ENCODE assay signal across 33 cellular contexts in the genomic region with DNA sequence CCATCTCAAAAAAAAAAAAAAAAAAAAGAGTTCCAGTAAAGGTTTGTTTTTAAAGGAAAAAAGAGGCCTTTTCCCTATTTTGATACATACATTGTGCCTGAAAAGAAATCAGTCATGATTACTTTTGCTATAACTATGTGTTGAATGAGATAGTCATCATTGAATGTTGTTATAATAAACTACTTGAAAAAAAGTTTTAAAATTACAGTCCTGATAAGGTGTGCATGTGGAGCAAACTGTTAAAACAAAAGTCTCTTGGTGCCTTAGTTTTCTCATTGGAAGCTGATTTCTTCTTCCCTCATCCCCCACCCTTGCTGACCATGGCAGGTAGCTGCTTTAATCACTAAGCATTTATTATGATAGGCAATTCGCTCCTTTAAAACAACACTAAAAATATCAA.
A peak's percentile ranks its signal among the peaks of the same experiment; 100 is the strongest.
DNase-seq lines count a peak whose midpoint lies in the region; ATAC-seq, FAIRE-seq and TF ChIP-seq lines count a peak whose summit lies in the region.
"Had no signal": no experiment of that assay in that cellular context is flagged by ENCODE, and none has a peak within 500 bp of the region (broad histone marks: within the 10 kb centered on the region; RNA-seq: fewer than 3 reads in every experiment).

No MANE protein-coding gene starts in this region.

- peaks cover 16 to 17% of the 10 kb centered on the region in 2 experiments for H3K27me3 ChIP-seq in K562 (ENCODE audit: control insufficient read depth in 2 of 2, insufficient read depth in 2 of 2, low read length in 2 of 2)
- H3K27me3 ChIP-seq: BE2C; BLaER1; BLaER1 treated with 17β-estradiol and CSF1 and Interleukin-3, amounts not matched to agents 10 nM and 100 nM had no signal

- H3K4me1 ChIP-seq in HEK293 (ENCODE audit: control insufficient read depth, insufficient read depth, low read length) (peaks cover 10% of the 10 kb centered on the region), K562 (replicated peaks in 1 of 2; ENCODE audit: control insufficient read depth in 2 of 2, insufficient read depth in 2 of 2, low read length in 2 of 2) (no peaks in the 10 kb centered on the region)
- H3K4me1 ChIP-seq: A549, Caco-2 had no signal

- no peak overlapping the region for H3K9ac ChIP-seq in K562 (ENCODE audit: insufficient read depth in 1 of 2, low read depth in 2 of 2, low read length in 2 of 2)
- H3K9ac ChIP-seq: BLaER1; BLaER1 treated with 17β-estradiol and CSF1 and Interleukin-3, amounts not matched to agents 10 nM and 100 nM had no signal

- TF ChIP-seq CTCF in HEK293 (tag by site-specific recombination; IDR thresholded peaks at IDR 0.05) (no peak), K562 (IDR thresholded peaks at IDR 0.05 in 2 of 3, conservative IDR thresholded peaks at IDR 0.05 in 1 of 3; ENCODE audit: insufficient read depth in 2 of 3, low read depth in 1 of 3, low read length in 3 of 3) (no peak)

- TF ChIP-seq RAD21 in K562 (CRISPR knock-in tag; conservative IDR thresholded peaks at IDR 0.05 in 1 of 2, IDR thresholded peaks at IDR 0.05 in 1 of 2) = no peak

- 4% methylated on average over 1 of the region's 1 CpG for WGBS in K562 (ENCODE audit: insufficient coverage, low coverage, missing lambda C conversion rate)

- H4K20me1 ChIP-seq in K562 (replicated peaks; ENCODE audit: control insufficient read depth, insufficient read depth, low read length) = no peaks in the 10 kb centered on the region
- H4K20me1 ChIP-seq: BLaER1; BLaER1 treated with 17β-estradiol and CSF1 and Interleukin-3, amounts not matched to agents 10 nM and 100 nM had no signal

- H3K4me2 ChIP-seq in K562 (ENCODE audit: insufficient read depth, low read length) = no peak overlapping the region
- H3K4me2 ChIP-seq: A549; BLaER1; BLaER1 treated with 17β-estradiol and CSF1 and Interleukin-3, amounts not matched to agents 10 nM and 100 nM had no signal

- no peak for TF ChIP-seq POLR2A in K562 (conservative IDR thresholded peaks at IDR 0.05)

- H3K4me3 ChIP-seq in HEK293 (ENCODE audit: low read depth, low read length) (no peak overlapping the region), K562 (no peak overlapping the region)
- H3K4me3 ChIP-seq: A549; BLaER1; BLaER1 treated with 17β-estradiol and CSF1 and Interleukin-3, amounts not matched to agents 10 nM and 100 nM had no signal

- H3K27ac ChIP-seq in HEK293 (ENCODE audit: extremely low read depth, low read depth, low read length) (no peak overlapping the region), K562 (ENCODE audit: extremely low read depth, low read depth, low read length) (no peak overlapping the region)
- H3K27ac ChIP-seq: 22Rv1; A549; BLaER1; BLaER1 treated with 17β-estradiol and CSF1 and Interleukin-3, amounts not matched to agents 10 nM and 100 nM; C4-2B had no signal

- DNase-seq in HEK293T (ENCODE audit: extremely low spot score) (no peak), K562 (ENCODE audit: extremely low read depth in 1 of 4, low spot score in 3 of 4) (no peak)
- DNase-seq: 8988T; ACHN; AML-193; BE2C; C1 segment of cervical spinal cord; Caco-2; Calu3; CD4-positive, alpha-beta memory T cell; CD4-positive, alpha-beta T cell; CD4-positive, CD25-positive, alpha-beta regulatory T cell; CD8-positive, alpha-beta memory T cell; CD8-positive, alpha-beta T cell; COR-L47; DMS 273 treated with DMSO at 0.1 percent for 48 hours; DMS153; DMS53; DMS79; DMS79 treated with DMSO at 0.1 percent for 48 hours; DND-41; EL had no signal

- H3K36me3 ChIP-seq in HEK293 (ENCODE audit: control insufficient read depth in 2 of 2, insufficient read depth in 1 of 2, low read length in 2 of 2) (no peaks in the 10 kb centered on the region), K562 (ENCODE audit: control insufficient read depth, insufficient read depth, low read length) (no peaks in the 10 kb centered on the region)
- H3K36me3 ChIP-seq: BE2C; BLaER1; BLaER1 treated with 17β-estradiol and CSF1 and Interleukin-3, amounts not matched to agents 10 nM and 100 nM had no signal

- CTCF ChIA-PET in HEK293 (lab: Yijun Ruan, JAX) = interaction anchor here (0.7 kb wide), 1 partner anchor 15 kb away, joined by 3 read pairs; no protein-coding TSS in a partner anchor
- CTCF ChIA-PET in HEK293T (lab: Yijun Ruan, JAX) = interaction anchor here (0.7 to 0.8 kb wide), 2 partner anchors 59 to 232 kb away, joined by 3 to 4 read pairs; no protein-coding TSS in a partner anchor
- CTCF ChIA-PET in K562 (lab: Yijun Ruan, JAX; ENCODE audit: low intra/inter-chr PET ratio) = no interaction called here

- H3K9me1 ChIP-seq in K562 (ENCODE audit: control insufficient read depth, insufficient read depth, low read length) = no peaks in the 10 kb centered on the region

- in situ Hi-C loops in K562 (cut with MboI) = no loop called here

- H3K79me2 ChIP-seq in K562 (ENCODE audit: control insufficient read depth, insufficient read depth, low read length) = no peaks in the 10 kb centered on the region

- H3K9me3 ChIP-seq in HEK293 (ENCODE audit: control insufficient read depth, insufficient read depth, low read depth, low read length) = no peaks in the 10 kb centered on the region
- H3K9me3 ChIP-seq in K562 (replicated peaks; ENCODE audit: control insufficient read depth, insufficient read depth, low read depth, low read length) = no peaks in the 10 kb centered on the region
- H3K9me3 ChIP-seq: A549; BE2C; BLaER1; BLaER1 treated with 17β-estradiol and CSF1 and Interleukin-3, amounts not matched to agents 10 nM and 100 nM; Caco-2 had no signal

- TF ChIP-seq EP300 in K562 (IDR thresholded peaks at IDR 0.05; ENCODE audit: low read length) = no peak

- POLR2A ChIA-PET in HEK293 (lab: Yijun Ruan, JAX) (no interaction called here), HEK293T (lab: Yijun Ruan, JAX) (interaction anchor here (1.6 kb wide), 1 partner anchor 9 kb away, joined by 8 read pairs; no protein-coding TSS in a partner anchor), K562 (lab: Yijun Ruan, JAX) (interaction anchor here (0.8 kb wide), 1 partner anchor 10 kb away, joined by 3 read pairs; no protein-coding TSS in a partner anchor)

- no peak overlapping the region for H2AFZ ChIP-seq in K562 (ENCODE audit: low read depth, low read length)

- intact Hi-C loops in K562 (cut with micrococcal nuclease) = no loop called here

- BruUV-seq in K562 (replicated peaks; lab: Mats Ljungman, UMichigan) = no TSS peak

- ATAC-seq in K562 (no peak), HG03108 (IDR thresholded peaks at IDR 0.05; ENCODE audit: unreplicated experiment) (no peak), HG02884 (IDR thresholded peaks at IDR 0.05; ENCODE audit: unreplicated experiment) (no peak), HG03175 (IDR thresholded peaks at IDR 0.05; ENCODE audit: unreplicated experiment) (no peak)
- ATAC-seq: A549; CD8-positive, alpha-beta T cell had no signal

- FAIRE-seq in K562 (lab: Jason Lieb, UNC) = no peak
- FAIRE-seq: A204.1, A549, D721Med had no signal

TF ChIP-seq in HEK293, 187 proteins besides CTCF, POLR2A, EP300 and RAD21 (continues in another document):
- TF ChIP-seq ZNF10 (tag by site-specific recombination; IDR thresholded peaks at IDR 0.05) = no peak
- TF ChIP-seq ZNF571 (tag by site-specific recombination; IDR thresholded peaks at IDR 0.05) = no peak
- TF ChIP-seq, protein P1, sequence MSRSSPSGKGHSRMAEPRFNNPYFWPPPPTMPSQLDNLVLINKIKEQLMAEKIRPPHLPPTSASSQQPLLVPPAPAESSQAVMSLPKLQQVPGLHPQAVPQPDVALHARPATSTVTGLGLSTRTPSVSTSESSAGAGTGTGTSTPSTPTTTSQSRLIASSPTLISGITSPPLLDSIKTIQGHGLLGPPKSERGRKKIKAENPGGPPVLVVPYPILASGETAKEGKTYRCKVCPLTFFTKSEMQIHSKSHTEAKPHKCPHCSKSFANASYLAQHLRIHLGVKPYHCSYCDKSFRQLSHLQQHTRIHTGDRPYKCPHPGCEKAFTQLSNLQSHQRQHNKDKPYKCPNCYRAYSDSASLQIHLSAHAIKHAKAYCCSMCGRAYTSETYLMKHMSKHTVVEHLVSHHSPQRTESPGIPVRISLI (tag by site-specific recombination; IDR thresholded peaks at IDR 0.05) = peak; percentile 38; the same call in 1 of the 2 replicates
- TF ChIP-seq ZNF146 (tag by site-specific recombination; IDR thresholded peaks at IDR 0.05) = no peak
- no peak for TF ChIP-seq ZNF76 (tag by site-specific recombination; IDR thresholded peaks at IDR 0.05; ENCODE audit: borderline replicate concordance, low read depth)

TF ChIP-seq in HEK293T, 16 proteins besides CTCF, POLR2A, EP300 and RAD21:
- TF ChIP-seq ZNF384 (IDR thresholded peaks at IDR 0.05) = peak; percentile 82
- no peak for TF ChIP-seq ELF4 (IDR thresholded peaks at IDR 0.05)

TF ChIP-seq in K562, 482 proteins besides CTCF, POLR2A, EP300 and RAD21:
- TF ChIP-seq RBM15 (IDR thresholded peaks at IDR 0.05; ENCODE audit: insufficient read depth, low read length) (no peak), ZNF239 (CRISPR knock-in tag; IDR thresholded peaks at IDR 0.05) (peak; percentile 88), SMARCB1 (IDR thresholded peaks at IDR 0.05; ENCODE audit: insufficient read length, low read depth) (no peak)
